Comparison of ENCODE assay signal across 8 cellular contexts in the genomic region with DNA sequence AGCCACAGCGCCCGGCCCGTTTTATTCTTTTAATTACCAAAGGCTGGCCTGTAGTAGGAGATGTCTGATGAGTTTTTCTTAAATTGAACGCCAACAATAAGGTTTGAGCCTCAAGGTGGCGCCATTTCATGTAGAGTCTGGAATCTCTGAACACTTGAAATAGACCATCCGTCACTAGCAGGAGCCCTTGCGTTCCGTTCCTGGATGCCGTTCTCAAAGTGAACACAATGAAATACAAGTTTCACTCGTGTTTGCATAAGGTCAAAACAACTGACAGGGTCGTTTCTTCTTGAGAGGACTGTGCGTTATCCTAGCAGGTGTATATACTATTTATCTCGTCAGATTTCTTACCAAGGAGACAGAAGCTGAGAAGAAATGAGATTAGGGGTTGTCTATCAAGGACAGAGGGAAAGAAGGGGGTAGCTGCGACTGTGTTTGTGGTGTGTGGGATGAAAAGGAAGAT. TPM values are rescaled to one million over a fixed set of nuclear protein-coding genes. Genes with fewer than 3 reads are reported as not detected.
DNase-seq lines count a peak whose midpoint lies in the region; ATAC-seq lines count a peak whose summit lies in the region.

No MANE protein-coding gene starts in this region.

- H3K4me3 ChIP-seq in H7 (ENCODE audit: insufficient read depth, low read depth, low read length): no peak overlapping the region

- ATAC-seq in left colon: peak; percentile 90
- no peak for ATAC-seq in HG03460 (IDR thresholded peaks at IDR 0.05; ENCODE audit: unreplicated experiment)

- DNase-seq in AG08396 (ENCODE audit: low spot score) (peak; percentile 69), H7 (peak; percentile 75), NCI-H446 treated with DMSO at 0.1 percent for 48 hours (lab: John Stamatoyannopoulos, UW) (peak; percentile 53), cerebellar cortex (ENCODE audit: low spot score) (peak; percentile 91), left colon (peak; percentile 63 to 92)
- peak; percentile 65 to 73 for DNase-seq in activated CD4-positive, alpha-beta T cell treated with anti-CD3 and anti-CD28 coated beads for 24 hours (ENCODE audit: low read depth in 2 of 2)
- DNase-seq in stimulated activated CD4-positive, alpha-beta T cell treated with anti-CD3 and anti-CD28 coated beads, Interleukin-4, amount 100 ng/mL, for 24 hours: peak; percentile 80

- H3K36me3 ChIP-seq in H7 (replicated peaks; ENCODE audit: control insufficient read depth, insufficient read depth, low read length): no peaks in the 10 kb centered on the region

- no peaks in the 10 kb centered on the region for H3K27me3 ChIP-seq in H7 (ENCODE audit: control insufficient read depth, insufficient read depth, low read length)

- intact Hi-C loops in left colon (cut with DNase I, micrococcal nuclease): loop anchor here in 1 of 2 donors (5.0 kb wide), 1 partner anchor 141 kb away; no protein-coding TSS in a partner anchor

RNA-seq across cellular contexts. Expression of a gene that starts 18.7 kb away (rescaled TPM):
- not detected in 2 replicates for total RNA-seq in H7 (2014; rRNA removed; shearing (Covaris generic))
- not detected for total RNA-seq in left colon

RNA-seq across cellular contexts. Expression of a gene that starts 37.2 kb away (rescaled TPM):
- not detected in 2 replicates for total RNA-seq in H7 (2014; rRNA removed; shearing (Covaris generic))
- 10 to 100 TPM; 10.4 to 15.7 TPM for total RNA-seq in left colon

RNA-seq across cellular contexts. Expression of a gene that starts 47.5 kb away (rescaled TPM):
- total RNA-seq in H7 (2014; rRNA removed; shearing (Covaris generic)): 96.8 and 107 TPM in 2 replicates
- total RNA-seq in left colon: 10 to 100 TPM; 23.1 to 29.3 TPM

Comparison
In these comparisons a context has a peak if more than half of its experiments do, and no peak if none do; other contexts are left out.
1. RNA of a gene that starts 37.2 kb away (total RNA-seq): 10.4 to 15.7 TPM in left colon; not detected in H7; every median in the first group is over 10 times any median in the second.
2. Peak in every context shown above with its lines, with median percentiles within 50 percentile points of each other: DNase-seq.